Comparison of ENCODE assay signal across 1 cellular context in the genomic region with DNA sequence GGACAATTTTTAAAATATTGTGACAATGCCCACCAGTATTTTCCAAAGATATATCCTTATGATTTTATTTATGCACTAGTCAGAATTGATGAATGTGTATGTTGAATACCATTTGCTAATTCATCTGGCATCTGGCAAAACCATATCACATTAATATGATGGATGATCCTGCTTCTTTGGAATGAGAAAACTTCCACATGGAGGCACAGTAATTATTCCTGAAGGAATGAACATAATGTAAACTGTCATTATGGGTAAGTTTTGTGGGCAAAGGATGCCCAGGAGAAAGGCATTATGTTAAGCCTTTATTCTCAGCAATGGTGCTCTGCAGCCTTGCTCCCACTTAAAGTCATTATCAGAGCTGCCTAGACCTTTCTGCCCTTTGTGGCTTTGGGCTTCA.
A peak's percentile ranks its signal among the peaks of the same experiment; 100 is the strongest.
TF ChIP-seq lines count a peak whose summit lies in the region.

No MANE protein-coding gene starts in this region.

TF ChIP-seq in SK-N-SH, 30 proteins besides CTCF, POLR2A, EP300 and RAD21 (continued from another document):
- TF ChIP-seq FOSL2 (IDR thresholded peaks at IDR 0.05; ENCODE audit: borderline replicate concordance, low read depth): peak; percentile 70
- TF ChIP-seq ELF1 (IDR thresholded peaks at IDR 0.05): no peak
- TF ChIP-seq MEF2A (IDR thresholded peaks at IDR 0.05; ENCODE audit: borderline replicate concordance, low read depth): 0 out of 2 replicates have a peak, but pooled peaks have one; percentile 27
- TF ChIP-seq FOXM1 (IDR thresholded peaks at IDR 0.05; ENCODE audit: low read depth): peak; percentile 96
- no peak for TF ChIP-seq YY1 (IDR thresholded peaks at IDR 0.05; ENCODE audit: low read depth)
